In genomic region chr10:920450-920849, GRCh38 we compare ENCODE assay signal across 15 cellular contexts. TPM values are rescaled to one million over a fixed set of nuclear protein-coding genes. Genes with fewer than 3 reads are reported as not detected.
DNase-seq lines count a peak whose midpoint lies in the region; ATAC-seq and TF ChIP-seq lines count a peak whose summit lies in the region.
"Had no signal": no experiment of that assay in that cellular context is flagged by ENCODE, and none has a peak within 500 bp of the region (broad histone marks: within the 10 kb centered on the region; RNA-seq: fewer than 3 reads in every experiment).

No MANE protein-coding gene starts in this region.

- peak overlapping the region in 1 of 2 donors; percentile 35 for H3K27ac ChIP-seq in right atrium auricular region
- peak overlapping the region; percentile 66; the same call in 1 of the 2 replicates for H3K27ac ChIP-seq in SJSA1
- H3K27ac ChIP-seq in trophoblast cell (ENCODE audit: low read depth, low read length), result no peak overlapping the region
- H3K27ac ChIP-seq: BLaER1 had no signal

- H3K9me3 Mint-ChIP-seq in activated naive CD4-positive, alpha-beta T cell treated with anti-CD3 and anti-CD28 coated beads, Interleukin-2, amount 10 ng/mL, durations not matched to agents 7 days and 5 days, result no peaks in the 10 kb centered on the region
- H3K9me3 Mint-ChIP-seq: CD14-positive monocyte; CD4-positive, alpha-beta memory T cell; H9 had no signal

- no peak overlapping the region for H3K9ac ChIP-seq in trophoblast cell (ENCODE audit: low read length)
- H3K9ac ChIP-seq: BLaER1 had no signal

- no peak overlapping the region for H2BK12ac ChIP-seq in trophoblast cell (ENCODE audit: low read length)

- intact Hi-C loops in Right ventricle myocardium superior (cut with DNase I) (no loop called here), left ventricle myocardium superior (cut with micrococcal nuclease) (no loop called here)

- H3K36me3 Mint-ChIP-seq in activated naive CD4-positive, alpha-beta T cell treated with anti-CD3 and anti-CD28 coated beads, Interleukin-2, amount 10 ng/mL, durations not matched to agents 7 days and 5 days, result peaks cover 26% of the 10 kb centered on the region

- H2AFZ ChIP-seq in trophoblast cell (ENCODE audit: insufficient read depth, low read length, poor library complexity), result no peak overlapping the region

- ATAC-seq in Right ventricle myocardium superior (ENCODE audit: poor library complexity) (peak; percentile 32), left ventricle myocardium superior (peak; percentile 71)

- H3K4me3 Mint-ChIP-seq in activated naive CD4-positive, alpha-beta T cell treated with anti-CD3 and anti-CD28 coated beads, Interleukin-2, amount 10 ng/mL, durations not matched to agents 7 days and 5 days, result no peak overlapping the region
- H3K4me3 Mint-ChIP-seq: CD14-positive monocyte; CD4-positive, alpha-beta memory T cell; H9 had no signal

- H3K4ac ChIP-seq in trophoblast cell (ENCODE audit: low read depth, low read length), result peak overlapping the region; percentile 55

- H3K79me1 ChIP-seq in trophoblast cell (ENCODE audit: low read length), result no peaks in the 10 kb centered on the region

- H2BK5ac ChIP-seq in trophoblast cell (ENCODE audit: low read depth, low read length, poor library complexity), result no peak overlapping the region

- H2BK120ac ChIP-seq in trophoblast cell (ENCODE audit: insufficient read depth, low read length, poor library complexity), result no peak overlapping the region

- H3K23ac ChIP-seq in trophoblast cell (ENCODE audit: low read length), result no peak overlapping the region

- no peak overlapping the region for H4K8ac ChIP-seq in trophoblast cell (ENCODE audit: low read depth, low read length)

- CTCF ChIA-PET in activated naive CD4-positive, alpha-beta T cell treated with anti-CD3 and anti-CD28 coated beads, Interleukin-2, amount 10 ng/mL, durations not matched to agents 7 days and 5 days (lab: Charles Lee), result no interaction called here

- H3K79me2 ChIP-seq in trophoblast cell (ENCODE audit: control insufficient read depth, insufficient read depth, low read length, poor library complexity), result peaks cover 22% of the 10 kb centered on the region

- H3K27me3 ChIP-seq in right atrium auricular region (no peaks in the 10 kb centered on the region), SJSA1 (replicated peaks) (no peaks in the 10 kb centered on the region), trophoblast cell (ENCODE audit: insufficient read depth, low read length) (no peaks in the 10 kb centered on the region)
- H3K27me3 ChIP-seq: BLaER1 had no signal

- TF ChIP-seq CTCF in right atrium auricular region (IDR thresholded peaks at IDR 0.05), result no peak

- H3K4me3 ChIP-seq in right atrium auricular region, result no peak overlapping the region
- H3K4me3 ChIP-seq in SJSA1, result no peak overlapping the region
- H3K4me3 ChIP-seq in trophoblast cell (ENCODE audit: low read depth, low read length), result no peak overlapping the region
- H3K4me3 ChIP-seq: BLaER1 had no signal

- H3K18ac ChIP-seq in trophoblast cell (ENCODE audit: low read length), result no peak overlapping the region

- H3K4me1 ChIP-seq in right atrium auricular region, result peaks cover 0 to 49% of the 10 kb centered on the region in 2 donors
- H3K4me1 ChIP-seq in SJSA1 (replicated peaks), result peaks cover 37% of the 10 kb centered on the region
- H3K4me1 ChIP-seq in trophoblast cell (ENCODE audit: control insufficient read depth in 1 of 2, insufficient read depth in 2 of 2, low read length in 2 of 2), result peaks cover 0 to 6% of the 10 kb centered on the region in 2 experiments
- H3K4me1 ChIP-seq: BLaER1 had no signal

- DNase-seq in Right ventricle myocardium superior, result no peak
- no peak for DNase-seq in right atrium auricular region (ENCODE audit: low spot score)
- DNase-seq in SJSA1 (ENCODE audit: low read depth in 1 of 2, low spot score in 2 of 2), result no peak
- DNase-seq in left ventricle myocardium superior, result no peak
- no peak for DNase-seq in trophoblast cell
- DNase-seq in NCI-H2081 treated with DMSO at 0.1 percent for 48 hours (lab: John Stamatoyannopoulos, UW), result no peak
- no peak for DNase-seq in activated naive CD4-positive, alpha-beta T cell treated with anti-CD3 and anti-CD28 coated beads, Interleukin-2, amount 10 ng/mL, durations not matched to agents 7 days and 5 days
- DNase-seq: 8988T; CD4-positive, alpha-beta memory T cell; DMS153; DMS79; GDM1; H9 had no signal

- H3K36me3 ChIP-seq in right atrium auricular region (no peaks in the 10 kb centered on the region), SJSA1 (peaks cover 46% of the 10 kb centered on the region), trophoblast cell (ENCODE audit: control insufficient read depth in 1 of 2, insufficient read depth in 2 of 2, low read length in 2 of 2) (peaks cover 6 to 7% of the 10 kb centered on the region in 2 experiments)

- H3K9me3 ChIP-seq in right atrium auricular region (no peaks in the 10 kb centered on the region), SJSA1 (replicated peaks) (no peaks in the 10 kb centered on the region), trophoblast cell (ENCODE audit: insufficient read depth, low read depth, low read length) (no peaks in the 10 kb centered on the region)

- WGBS in trophoblast cell (ENCODE audit: extremely low coverage, insufficient coverage, insufficient read length), result no CpG with 5 or more reads among the region's 3 CpGs

- H3K4me1 Mint-ChIP-seq in activated naive CD4-positive, alpha-beta T cell treated with anti-CD3 and anti-CD28 coated beads, Interleukin-2, amount 10 ng/mL, durations not matched to agents 7 days and 5 days, result peaks cover 18% of the 10 kb centered on the region

- no peak overlapping the region for H3K14ac ChIP-seq in trophoblast cell (ENCODE audit: low read length)

- H3K27ac Mint-ChIP-seq in activated naive CD4-positive, alpha-beta T cell treated with anti-CD3 and anti-CD28 coated beads, Interleukin-2, amount 10 ng/mL, durations not matched to agents 7 days and 5 days, result no peak overlapping the region
- H3K27ac Mint-ChIP-seq: CD4-positive, alpha-beta memory T cell had no signal

- no peak overlapping the region for H4K12ac ChIP-seq in trophoblast cell (ENCODE audit: low read depth, low read length)

- no peaks in the 10 kb centered on the region for H3K27me3 Mint-ChIP-seq in activated naive CD4-positive, alpha-beta T cell treated with anti-CD3 and anti-CD28 coated beads, Interleukin-2, amount 10 ng/mL, durations not matched to agents 7 days and 5 days
- H3K27me3 Mint-ChIP-seq: CD4-positive, alpha-beta memory T cell had no signal

- H2AK5ac ChIP-seq in trophoblast cell (ENCODE audit: low read length), result no peak overlapping the region

- H3K4me2 ChIP-seq in trophoblast cell (ENCODE audit: low read length), result no peak overlapping the region
- H3K4me2 ChIP-seq: BLaER1 had no signal

- H4K91ac ChIP-seq in trophoblast cell (ENCODE audit: low read depth, low read length), result no peak overlapping the region

RNA-seq across cellular contexts. Expression of gene LARP4B, which starts 11.1 kb away (rescaled TPM):
- 59.9 TPM for total RNA-seq in Right ventricle myocardium superior
- total RNA-seq in right atrium auricular region, result 10 to 100 TPM; 24.2 to 26.1 TPM
- 37.8 and 47.7 TPM in 2 replicates for total RNA-seq in SJSA1 (2014; rRNA removed; shearing (Covaris generic))
- total RNA-seq in left ventricle myocardium superior, result 72.9 TPM
- 36.4 and 38.8 TPM in 2 replicates for polyA plus RNA-seq in trophoblast cell (2013)
